In the genomic region with DNA sequence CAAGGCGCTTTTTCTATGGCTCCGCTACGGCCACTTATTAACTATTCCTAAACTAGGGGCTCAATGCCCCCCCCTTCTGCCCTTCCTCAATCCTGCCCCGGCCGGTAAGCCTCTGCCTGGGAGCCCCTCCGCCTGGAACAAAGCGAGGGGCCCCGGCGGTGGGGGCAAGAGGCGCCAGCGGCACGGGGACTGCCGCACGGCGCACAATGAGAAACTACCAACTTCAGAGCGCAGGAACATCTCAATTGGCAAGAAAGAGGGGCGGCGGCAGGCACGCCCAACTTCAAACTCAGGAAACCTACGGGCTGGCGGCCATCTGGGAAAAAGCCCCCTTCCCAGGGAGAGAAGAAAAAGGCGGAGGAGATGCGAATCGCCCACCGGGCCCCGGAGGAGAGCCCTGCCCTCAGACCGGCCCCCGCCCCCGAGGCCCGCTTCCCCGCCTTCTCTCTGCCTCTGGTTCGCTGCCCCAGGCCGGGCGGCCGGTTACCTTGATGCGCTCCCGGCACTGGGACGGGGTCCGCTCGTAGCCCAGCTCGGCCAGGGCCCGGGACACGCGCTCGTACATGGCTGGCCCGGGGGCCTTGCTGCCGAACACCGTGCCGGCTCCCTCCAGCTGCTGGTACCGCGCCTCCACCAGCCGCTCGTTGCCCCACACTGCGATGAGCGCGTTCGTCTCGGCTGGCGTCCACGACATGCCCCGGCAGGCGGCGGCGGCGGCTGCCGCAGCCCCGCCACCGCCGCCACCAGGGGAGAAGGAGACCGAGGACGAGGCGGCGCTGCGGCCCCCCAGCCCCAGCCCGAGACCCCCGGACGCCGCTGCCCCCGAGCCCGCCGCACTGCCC, we compare ENCODE assay signal across 7 cellular contexts. TPM values are rescaled to one million over a fixed set of nuclear protein-coding genes. Genes with fewer than 3 reads are reported as not detected.
DNase-seq lines count a peak whose midpoint lies in the region; ATAC-seq and TF ChIP-seq lines count a peak whose summit lies in the region.

No MANE protein-coding gene starts in this region.

- WGBS in esophagus, 2 donors: 1% methylated on average over 62 to 81 of the region's 81 CpGs
- 0% methylated on average over 22 of the region's 81 CpGs for WGBS in suprapubic skin

- peaks cover 0 to 3% (median 0%) of the 10 kb centered on the region in 5 donors for H3K36me3 Mint-ChIP-seq in naive thymus-derived CD4-positive, alpha-beta T cell

- CTCF ChIA-PET in naive thymus-derived CD4-positive, alpha-beta T cell (lab: Charles Lee): interaction anchor here (0.7 to 2.7 kb wide), 8 partner anchors 9 to 130 kb away, joined by 3 to 20 read pairs (median 7); no protein-coding TSS in a partner anchor

- intact Hi-C loops in naive thymus-derived CD4-positive, alpha-beta T cell (cut with micrococcal nuclease): loop anchor here (1.0 to 5.0 kb wide), 16 partner anchors 36 to 1088 kb away; a partner anchor contains a TSS

- no peak for TF ChIP-seq EP300 in suprapubic skin (IDR thresholded peaks at IDR 0.05)

- H3K9me3 ChIP-seq in esophagus (ENCODE audit: control insufficient read depth in 2 of 2, insufficient read depth in 1 of 2, low read depth in 1 of 2, low read length in 1 of 2): no peaks in the 10 kb centered on the region
- H3K9me3 ChIP-seq in naive thymus-derived CD4-positive, alpha-beta T cell (ENCODE audit: control insufficient read depth in 2 of 3, low read length in 3 of 3): no peaks in the 10 kb centered on the region
- H3K9me3 ChIP-seq in suprapubic skin: no peaks in the 10 kb centered on the region

- H3K9me3 Mint-ChIP-seq in naive thymus-derived CD4-positive, alpha-beta T cell: no peaks in the 10 kb centered on the region

- POLR2A ChIA-PET in naive thymus-derived CD4-positive, alpha-beta T cell (lab: Charles Lee): interaction anchor here (0.7 to 5.1 kb wide), 12 partner anchors 36 to 177 kb away, joined by 3 to 29 read pairs (median 5); a partner anchor contains a TSS

- H3K4me3 Mint-ChIP-seq in naive thymus-derived CD4-positive, alpha-beta T cell: peak overlapping the region; percentile 88 to 97 (median 96)

- no peak for TF ChIP-seq POLR2A in suprapubic skin (IDR thresholded peaks at IDR 0.05)

- no peaks in the 10 kb centered on the region for H3K27me3 ChIP-seq in esophagus (ENCODE audit: control insufficient read depth in 1 of 2, insufficient read depth in 2 of 2, low read length in 2 of 2)
- no peaks in the 10 kb centered on the region for H3K27me3 ChIP-seq in naive thymus-derived CD4-positive, alpha-beta T cell (ENCODE audit: control insufficient read depth in 2 of 2, insufficient read depth in 2 of 2, low read length in 2 of 2)
- H3K27me3 ChIP-seq in suprapubic skin: no peaks in the 10 kb centered on the region

- H3K36me3 ChIP-seq in esophagus (ENCODE audit: control insufficient read depth in 2 of 2, insufficient read depth in 2 of 2, low read length in 1 of 2) (no peaks in the 10 kb centered on the region), suprapubic skin (no peaks in the 10 kb centered on the region)
- H3K36me3 ChIP-seq in naive thymus-derived CD4-positive, alpha-beta T cell (ENCODE audit: control insufficient read depth in 2 of 3, insufficient read depth in 3 of 3, low read length in 3 of 3): peaks cover 0 to 3% (median 0%) of the 10 kb centered on the region in 3 experiments

- ATAC-seq in GM18502 (IDR thresholded peaks at IDR 0.05; ENCODE audit: poor library complexity, unreplicated experiment) (peak; percentile 44), HG02571 (IDR thresholded peaks at IDR 0.05; ENCODE audit: unreplicated experiment) (peak; percentile 42)
- peak; percentile 67 for ATAC-seq in naive thymus-derived CD4-positive, alpha-beta T cell

- peak overlapping the region; percentile 85 to 98 (median 94) for H3K27ac Mint-ChIP-seq in naive thymus-derived CD4-positive, alpha-beta T cell

- no peak for TF ChIP-seq CTCF in suprapubic skin (IDR thresholded peaks at IDR 0.05)

- peaks cover 0 to 18% (median 0%) of the 10 kb centered on the region in 5 donors for H3K27me3 Mint-ChIP-seq in naive thymus-derived CD4-positive, alpha-beta T cell

- peak overlapping the region; percentile 77 to 99 for H3K4me3 ChIP-seq in esophagus (ENCODE audit: low read depth in 1 of 2, low read length in 2 of 2)
- H3K4me3 ChIP-seq in naive thymus-derived CD4-positive, alpha-beta T cell (ENCODE audit: low read length): peak overlapping the region; percentile 71
- H3K4me3 ChIP-seq in suprapubic skin: peak overlapping the region; percentile 99

- H3K4me1 Mint-ChIP-seq in naive thymus-derived CD4-positive, alpha-beta T cell: peaks cover 13 to 38% (median 32%) of the 10 kb centered on the region in 7 donors

- H3K27ac ChIP-seq in esophagus (ENCODE audit: low read depth in 2 of 2, low read length in 1 of 2) (peak overlapping the region; percentile 98), suprapubic skin (peak overlapping the region; percentile 95)
- H3K27ac ChIP-seq in naive thymus-derived CD4-positive, alpha-beta T cell (ENCODE audit: low read depth, low read length): peak overlapping the region; percentile 93

- DNase-seq in NCI-H345 treated with DMSO at 0.1 percent for 48 hours (lab: John Stamatoyannopoulos, UW; ENCODE audit: unreplicated experiment): peak; percentile 14
- peak; percentile 35 for DNase-seq in activated T-cell treated with anti-CD3 and anti-CD28 coated beads for 48 hours (ENCODE audit: low read depth)
- DNase-seq in naive thymus-derived CD4-positive, alpha-beta T cell: peak in 8 of 9 donors; percentile 23 to 67 (median 44)
- DNase-seq in suprapubic skin (ENCODE audit: low spot score in 2 of 2): peak in 1 of 2 donors; percentile 69

- no peaks in the 10 kb centered on the region for H3K4me1 ChIP-seq in esophagus (ENCODE audit: control insufficient read depth in 2 of 2, insufficient read depth in 2 of 2, low read length in 1 of 2)
- H3K4me1 ChIP-seq in naive thymus-derived CD4-positive, alpha-beta T cell (ENCODE audit: control insufficient read depth in 2 of 2, insufficient read depth in 2 of 2, low read length in 2 of 2): peaks cover 8 to 14% of the 10 kb centered on the region in 2 donors
- H3K4me1 ChIP-seq in suprapubic skin: peaks cover 32% of the 10 kb centered on the region

RNA-seq across cellular contexts. Expression of a gene that starts 0.6 kb away (rescaled TPM):
- 1 to 10 TPM; 3.8 to 9.3 TPM for polyA plus RNA-seq in esophagus
- 10 to 100 TPM in 4 of 5 experiments, 1 to 10 TPM in 1; 9.1 to 29.5 (median 14.4) TPM for total RNA-seq in naive thymus-derived CD4-positive, alpha-beta T cell
- polyA plus RNA-seq in naive thymus-derived CD4-positive, alpha-beta T cell: 1 to 10 TPM; 3.8 to 6.0 TPM
- total RNA-seq in suprapubic skin: 10 to 100 TPM in 2 of 4 donors, 1 to 10 TPM in 2; 5.5 to 42.5 (median 11.7) TPM

RNA-seq across cellular contexts. Expression of a gene that starts 37.5 kb away (rescaled TPM):
- polyA plus RNA-seq in esophagus: 10 to 100 TPM; 16.8 to 34.1 TPM
- total RNA-seq in naive thymus-derived CD4-positive, alpha-beta T cell: 1 to 10 TPM in 4 of 5 experiments, under 1 TPM in 1; 0.39 to 3.4 (median 1.7) TPM
- 1 to 10 TPM; 1.9 to 4.1 TPM for polyA plus RNA-seq in naive thymus-derived CD4-positive, alpha-beta T cell
- total RNA-seq in suprapubic skin: 10 to 100 TPM; 11.0 to 26.5 (median 15.6) TPM

RNA-seq across cellular contexts. Expression of a gene that starts 47.5 kb away (rescaled TPM):
- polyA plus RNA-seq in esophagus: 10 to 100 TPM in 1 of 2 donors, 1 to 10 TPM in 1; 9.7 to 51.4 TPM
- total RNA-seq in naive thymus-derived CD4-positive, alpha-beta T cell: 1 to 10 TPM in 2 of 5 experiments, under 1 TPM in 3; 0.19 to 1.7 (median 0.85) TPM
- under 1 TPM in 1 of 2 donors, not detected in 1; 0.32 TPM for polyA plus RNA-seq in naive thymus-derived CD4-positive, alpha-beta T cell
- total RNA-seq in suprapubic skin: 1 to 10 TPM in 3 of 4 donors, under 1 TPM in 1; 0.60 to 3.3 (median 1.7) TPM

RNA-seq across cellular contexts. Expression of a gene that starts 59.9 kb away (rescaled TPM):
- polyA plus RNA-seq in esophagus: 1 to 10 TPM; 1.6 to 3.1 TPM
- 10 to 100 TPM in 1 of 5 experiments, 1 to 10 TPM in 4; 1.2 to 48.7 (median 4.9) TPM for total RNA-seq in naive thymus-derived CD4-positive, alpha-beta T cell
- not detected for polyA plus RNA-seq in naive thymus-derived CD4-positive, alpha-beta T cell
- 1 to 10 TPM in 1 of 4 donors, under 1 TPM in 1, not detected in 2; 0.65 to 1.3 TPM for total RNA-seq in suprapubic skin
